12 cellular contexts compared by ENCODE assay signal in genomic region chr5:31273631-31274378, GRCh38.
DNase-seq lines count a peak whose midpoint lies in the region; ATAC-seq and TF ChIP-seq lines count a peak whose summit lies in the region.
"Had no signal": no experiment of that assay in that cellular context is flagged by ENCODE, and none has a peak within 500 bp of the region (broad histone marks: within the 10 kb centered on the region; RNA-seq: fewer than 3 reads in every experiment).

No MANE protein-coding gene starts in this region.

- H3K9ac ChIP-seq in rectal smooth muscle tissue (ENCODE audit: low read length) = no peak overlapping the region

- no peaks in the 10 kb centered on the region for H3K36me3 Mint-ChIP-seq in activated naive CD4-positive, alpha-beta T cell treated with anti-CD3 and anti-CD28 coated beads, Interleukin-2, amount 50 U/mL, for 72 hours

- H3K4me3 ChIP-seq in adrenal gland (peak overlapping the region in 2 of 4 donors; percentile 32 to 36), rectal smooth muscle tissue (ENCODE audit: low read length) (peak overlapping the region; percentile 4)

- H3K27me3 ChIP-seq in adrenal gland (no peaks in the 10 kb centered on the region), rectal smooth muscle tissue (ENCODE audit: control insufficient read depth, insufficient read depth, low read length) (no peaks in the 10 kb centered on the region)

- H3K9me3 ChIP-seq in adrenal gland (replicated peaks in 1 of 3) = no peaks in the 10 kb centered on the region

- H3K4me1 ChIP-seq in adrenal gland (replicated peaks in 1 of 2) = no peaks in the 10 kb centered on the region
- H3K4me1 ChIP-seq in rectal smooth muscle tissue (ENCODE audit: control insufficient read depth, insufficient read depth, low read length) = no peaks in the 10 kb centered on the region

- H3K9me3 Mint-ChIP-seq in activated naive CD4-positive, alpha-beta T cell treated with anti-CD3 and anti-CD28 coated beads, Interleukin-2, amount 50 U/mL, for 72 hours = peaks cover 0 to 4% of the 10 kb centered on the region in 2 donors

- ATAC-seq in GM18868 (IDR thresholded peaks at IDR 0.05; ENCODE audit: unreplicated experiment) (peak; percentile 90), HG02759 (IDR thresholded peaks at IDR 0.05; ENCODE audit: unreplicated experiment) (peak; percentile 84)
- ATAC-seq in activated naive CD4-positive, alpha-beta T cell treated with anti-CD3 and anti-CD28 coated beads, Interleukin-2, amount 50 U/mL, for 72 hours = no peak
- ATAC-seq: esophagus mucosa had no signal

- no peak for TF ChIP-seq CTCF in adrenal gland (IDR thresholded peaks at IDR 0.05)

- intact Hi-C loops in adrenal gland (cut with DNase I) = no loop called here

- H3K36me3 ChIP-seq in adrenal gland (replicated peaks in 1 of 2) (no peaks in the 10 kb centered on the region), rectal smooth muscle tissue (ENCODE audit: control insufficient read depth, insufficient read depth, low read length) (no peaks in the 10 kb centered on the region)

- 45 to 49% (median 46%) methylated on average over 8 of the region's 8 CpGs for WGBS in adrenal gland, 4 donors

- TF ChIP-seq POLR2A in adrenal gland (IDR thresholded peaks at IDR 0.05) = no peak

- DNase-seq in adrenal gland (no peak), OCI-M2 (lab: John Stamatoyannopoulos, UW; ENCODE audit: unreplicated experiment) (no peak), DMS53 treated with DMSO at 0.1 percent for 48 hours (lab: John Stamatoyannopoulos, UW; ENCODE audit: unreplicated experiment) (no peak), HT-29 (ENCODE audit: low spot score) (no peak)
- no peak for DNase-seq in activated naive CD4-positive, alpha-beta T cell treated with anti-CD3 and anti-CD28 coated beads, Interleukin-2, amount 50 U/mL, for 72 hours (ENCODE audit: low spot score in 2 of 2)
- DNase-seq: SHP77; stimulated activated naive CD4-positive, alpha-beta T cell treated with Interleukin-2 at 50 U/mL for 16 hours had no signal

- no peak overlapping the region for H3K27ac Mint-ChIP-seq in activated naive CD4-positive, alpha-beta T cell treated with anti-CD3 and anti-CD28 coated beads, Interleukin-2, amount 50 U/mL, for 72 hours
- H3K27ac Mint-ChIP-seq: IgD-negative memory B cell had no signal

- H3K27ac ChIP-seq in adrenal gland (peak overlapping the region in 3 of 5 donors; percentile 27 to 60 (median 56)), rectal smooth muscle tissue (ENCODE audit: low read depth, low read length) (no peak overlapping the region)

Comparison
In these comparisons a context has a peak if more than half of its experiments do, and no peak if none do; other contexts are left out.
1. ATAC-seq: peak in GM18868 (single experiment) and HG02759 (single experiment); none in activated naive CD4-positive, alpha-beta T cell treated with anti-CD3 and anti-CD28 coated beads, Interleukin-2, amount 50 U/mL, for 72 hours (0 of 2).